In the genomic region with DNA sequence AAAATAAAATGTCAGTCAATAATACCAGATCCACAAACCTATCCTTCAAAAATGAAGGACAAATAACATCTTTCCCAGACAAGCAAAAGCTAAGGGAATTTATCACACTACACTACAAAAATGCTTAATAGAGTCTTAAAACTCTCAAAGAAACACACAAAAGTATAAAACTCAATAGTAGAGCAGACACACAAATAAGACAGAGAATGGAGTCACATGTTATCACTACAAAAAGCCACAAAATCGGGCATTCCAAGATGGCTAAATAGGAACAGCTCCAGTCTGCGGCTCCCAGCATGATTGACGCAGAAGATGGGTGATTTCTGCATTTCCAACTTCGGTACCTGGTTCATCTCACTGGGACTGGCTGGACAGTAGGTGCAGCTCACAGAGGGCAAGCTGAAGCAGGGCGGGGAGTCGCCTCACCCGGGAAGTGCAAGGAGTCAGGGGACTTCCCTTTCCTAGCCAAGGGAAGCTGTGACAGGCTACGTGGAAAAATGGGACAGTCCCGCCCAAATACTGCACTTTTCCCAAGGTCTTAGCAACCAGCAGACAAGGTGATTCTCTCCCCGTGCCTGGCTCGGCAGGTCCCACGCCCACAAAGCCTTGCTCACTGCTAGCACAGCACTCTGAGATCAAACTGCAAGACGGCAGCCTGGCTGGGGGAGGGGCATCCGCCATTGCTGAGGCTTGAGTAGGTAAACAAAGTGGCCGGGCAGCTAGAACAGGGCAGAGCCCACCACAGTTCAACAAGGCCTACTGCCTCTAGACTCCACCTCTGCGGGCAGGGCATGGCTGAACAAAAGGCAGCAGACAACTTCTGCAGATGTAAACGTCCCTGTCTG, we compare ENCODE assay signal across 8 cellular contexts. TPM values are rescaled to one million over a fixed set of nuclear protein-coding genes. Genes with fewer than 3 reads are reported as not detected.
DNase-seq lines count a peak whose midpoint lies in the region; ATAC-seq, FAIRE-seq and TF ChIP-seq lines count a peak whose summit lies in the region.

No MANE protein-coding gene starts in this region.

- H3K27ac Mint-ChIP-seq in activated naive CD4-positive, alpha-beta T cell treated with anti-CD3 and anti-CD28 coated beads, Interleukin-2, amount 50 U/mL, for 72 hours, result peak overlapping the region; percentile 77 to 84

- intact Hi-C loops in A673 (cut with micrococcal nuclease; ENCODE audit: unreplicated experiment), result no loop called here

- H3K9me3 ChIP-seq in HUES64 (ENCODE audit: insufficient read depth, low read depth, low read length) (no peaks in the 10 kb centered on the region), A673 (ENCODE audit: low read depth, low read length, poor library complexity, severe bottlenecking) (no peaks in the 10 kb centered on the region)

- 33% methylated on average over 17 of the region's 17 CpGs for WGBS in HUES64

- POLR2A ChIA-PET in A673 (lab: Charles Lee; ENCODE audit: low non-redundant PET) (no interaction called here), RWPE1 (lab: Yijun Ruan, JAX; ENCODE audit: low non-redundant PET) (no interaction called here)

- H3K27ac ChIP-seq in 22Rv1 (0 out of 2 replicates have a peak overlapping the region, but pooled peaks have one; percentile 8), HUES64 (ENCODE audit: low read depth, low read length) (peak overlapping the region; percentile 33), A673 (ENCODE audit: low read depth, low read length, poor library complexity, severe bottlenecking) (no peak overlapping the region), RWPE1 (no peak overlapping the region)

- H3K36me3 Mint-ChIP-seq in activated naive CD4-positive, alpha-beta T cell treated with anti-CD3 and anti-CD28 coated beads, Interleukin-2, amount 50 U/mL, for 72 hours, result peaks cover 21 to 32% of the 10 kb centered on the region in 2 donors

- DNase-seq in activated naive CD4-positive, alpha-beta T cell treated with anti-CD3 and anti-CD28 coated beads, Interleukin-2, amount 50 U/mL, for 72 hours (ENCODE audit: low spot score in 2 of 2), result peak; percentile 65 to 73
- DNase-seq in kidney tubule cell (ENCODE audit: low spot score), result peak; percentile 34
- no peak for DNase-seq in A673 (ENCODE audit: low spot score)
- DNase-seq in RWPE1 (ENCODE audit: low spot score), result no peak
- DNase-seq in urothelium cell line (ENCODE audit: low spot score), result no peak

- peaks cover 5% of the 10 kb centered on the region; the same call in 1 of the 2 replicates for H3K4me1 ChIP-seq in HUES64 (ENCODE audit: insufficient read depth, low read length)
- no peaks in the 10 kb centered on the region for H3K4me1 ChIP-seq in A673 (ENCODE audit: insufficient read depth, low read length, poor library complexity, severe bottlenecking)

- H3K4me3 ChIP-seq in HUES64 (ENCODE audit: low read length) (peak overlapping the region; percentile 56), A673 (ENCODE audit: low read depth, low read length, poor library complexity, severe bottlenecking) (no peak overlapping the region)

- peaks cover 11 to 21% of the 10 kb centered on the region in 2 donors for H3K9me3 Mint-ChIP-seq in activated naive CD4-positive, alpha-beta T cell treated with anti-CD3 and anti-CD28 coated beads, Interleukin-2, amount 50 U/mL, for 72 hours

- TF ChIP-seq CTCF in 22Rv1 (IDR thresholded peaks at IDR 0.05) (no peak), A673 (conservative IDR thresholded peaks at IDR 0.05; ENCODE audit: low read depth, low read length) (no peak), RWPE1 (conservative IDR thresholded peaks at IDR 0.05; ENCODE audit: low read depth) (no peak)

- FAIRE-seq in urothelium cell line (lab: Jason Lieb, UNC), result no peak

- peak; percentile 69 to 89 for ATAC-seq in activated naive CD4-positive, alpha-beta T cell treated with anti-CD3 and anti-CD28 coated beads, Interleukin-2, amount 50 U/mL, for 72 hours
- ATAC-seq in GM19397 (IDR thresholded peaks at IDR 0.05; ENCODE audit: unreplicated experiment), result no peak

- CTCF ChIA-PET in A673 (lab: Charles Lee), result no interaction called here
- CTCF ChIA-PET in RWPE1 (lab: Yijun Ruan, JAX), result no interaction called here

- peak overlapping the region; percentile 76 for H3K9ac ChIP-seq in HUES64 (ENCODE audit: low read depth, low read length)

- H3K36me3 ChIP-seq in HUES64 (ENCODE audit: insufficient read depth, low read length), result no peaks in the 10 kb centered on the region
- H3K36me3 ChIP-seq in A673 (ENCODE audit: insufficient read depth, low read length, poor library complexity, severe bottlenecking), result no peaks in the 10 kb centered on the region

- no TSS peak for BruUV-seq in A673 (replicated peaks; lab: Mats Ljungman, UMichigan)

- no peaks in the 10 kb centered on the region for H3K27me3 ChIP-seq in HUES64 (ENCODE audit: insufficient read depth, low read length)
- no peaks in the 10 kb centered on the region for H3K27me3 ChIP-seq in A673 (replicated peaks; ENCODE audit: insufficient read depth, low read depth, low read length, poor library complexity)

RNA-seq across cellular contexts. Expression of gene SENP7, which starts 46.3 kb away (rescaled TPM):
- 5.7 TPM for polyA plus RNA-seq in HUES64 (2013, experiment 1 of 2)
- 7.9 TPM for polyA plus RNA-seq in HUES64 (2013, experiment 2 of 2)
- total RNA-seq in activated naive CD4-positive, alpha-beta T cell treated with anti-CD3 and anti-CD28 coated beads, Interleukin-2, amount 50 U/mL, for 72 hours, result 10 to 100 TPM; 18.9 to 34.4 TPM
- 10.2 and 14.2 TPM in 2 replicates for total RNA-seq in A673 (2021)

Comparison
In these comparisons a context has a peak if more than half of its experiments do, and no peak if none do; other contexts are left out.
1. H3K27ac ChIP-seq: peak in 22Rv1 (single experiment) and HUES64 (single experiment); none in A673 (single experiment) and RWPE1 (single experiment).
2. DNase-seq: peak in activated naive CD4-positive, alpha-beta T cell treated with anti-CD3 and anti-CD28 coated beads, Interleukin-2, amount 50 U/mL, for 72 hours (2 of 2) and kidney tubule cell (single experiment); none in A673 (single experiment), RWPE1 (single experiment) and urothelium cell line (single experiment).